Comparison of ENCODE assay signal across 8 cellular contexts in the genomic region with DNA sequence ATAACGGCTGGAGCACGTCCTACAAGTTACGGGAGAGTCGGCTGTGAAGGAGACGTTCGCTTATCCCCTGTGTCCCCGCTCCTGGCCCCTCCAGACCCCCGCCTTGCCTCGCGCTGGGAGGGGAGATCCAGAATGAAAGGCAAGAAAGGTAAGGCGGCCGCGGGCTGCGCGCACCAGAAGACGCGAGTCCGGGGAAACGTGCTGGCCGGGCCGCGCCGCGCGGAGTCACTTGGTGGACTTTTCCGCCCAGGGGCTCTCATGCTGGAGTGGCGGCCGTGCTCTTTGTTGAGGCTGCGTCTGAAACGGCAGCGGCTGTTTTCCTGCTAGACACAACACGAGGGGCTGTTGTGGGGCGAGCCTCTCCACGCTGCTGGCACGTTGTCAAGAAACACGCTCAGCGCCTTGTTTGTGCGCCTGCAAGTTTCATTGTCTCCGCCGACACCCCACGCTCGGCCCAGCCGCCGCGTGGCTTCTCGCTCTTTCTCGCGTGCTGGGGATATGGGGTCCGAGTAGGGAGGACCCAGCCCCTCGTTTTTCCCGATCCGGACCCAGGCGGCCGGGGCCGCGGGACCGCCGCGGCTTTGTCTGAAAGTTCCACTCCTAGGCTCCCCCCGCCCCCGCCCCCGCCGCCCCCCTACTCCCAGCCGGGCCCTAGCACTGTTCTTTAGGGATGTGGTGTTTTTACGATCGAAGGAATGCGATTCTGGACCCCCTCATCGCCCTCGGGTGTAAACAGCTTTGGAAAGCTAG. TPM values are rescaled to one million over a fixed set of nuclear protein-coding genes. Genes with fewer than 3 reads are reported as not detected.
A peak's percentile ranks its signal among the peaks of the same experiment; 100 is the strongest.
DNase-seq lines count a peak whose midpoint lies in the region; ATAC-seq and TF ChIP-seq lines count a peak whose summit lies in the region.

No MANE protein-coding gene starts in this region.

- TF ChIP-seq CTCF in hepatocyte (IDR thresholded peaks at IDR 0.05; ENCODE audit: poor library complexity) = no peak

- peak; percentile 0 for ATAC-seq in sciatic nerve
- ATAC-seq in HG02938 (IDR thresholded peaks at IDR 0.05; ENCODE audit: unreplicated experiment) = no peak

- peaks cover 19% of the 10 kb centered on the region for H3K4me1 ChIP-seq in hepatocyte (ENCODE audit: insufficient read depth)

- no peaks in the 10 kb centered on the region for H3K9me3 ChIP-seq in hepatocyte (ENCODE audit: low read depth)

- no peak overlapping the region for H2AFZ ChIP-seq in hepatocyte

- H3K36me3 ChIP-seq in hepatocyte (replicated peaks; ENCODE audit: insufficient read depth, low read depth) = no peaks in the 10 kb centered on the region

- WGBS in hepatocyte (ENCODE audit: low lambda C conversion rate, missing lambda C conversion rate) = under 1% methylated on average over 63 of the region's 69 CpGs

- peaks cover 49% of the 10 kb centered on the region for H3K79me2 ChIP-seq in hepatocyte

- intact Hi-C loops in sciatic nerve (cut with DNase I) = loop anchor here (5.0 to 10.0 kb wide), 2 partner anchors 147 to 176 kb away; no protein-coding TSS in a partner anchor

- H4K20me1 ChIP-seq in hepatocyte (ENCODE audit: insufficient read depth, poor library complexity, severe bottlenecking) = peaks cover 14% of the 10 kb centered on the region

- peak overlapping the region; percentile 84 for H3K4me3 ChIP-seq in hepatocyte

- H3K27me3 ChIP-seq in hepatocyte = no peaks in the 10 kb centered on the region

- H3K27ac ChIP-seq in angular gyrus (ENCODE audit: low read depth, low read length) (peak overlapping the region; percentile 87), hepatocyte (peak overlapping the region; percentile 99)

- H3K9me2 ChIP-seq in hepatocyte (replicated peaks; ENCODE audit: insufficient read depth) = no peaks in the 10 kb centered on the region

- H3K4me2 ChIP-seq in hepatocyte = peak overlapping the region; percentile 85

- DNase-seq in NOMO-1 treated with DMSO at 0.1 percent for 48 hours (lab: John Stamatoyannopoulos, UW; ENCODE audit: unreplicated experiment) (peak; percentile 21), NOMO-1 treated with dmso at 0.1 percent for 144 hours (lab: John Stamatoyannopoulos, UW; ENCODE audit: unreplicated experiment) (no peak), T-helper 1 cell (peak; percentile 45 to 76 (median 70)), hepatocyte (ENCODE audit: low spot score) (peak; percentile 80), sciatic nerve (ENCODE audit: low spot score) (peak; percentile 89), DMS153 treated with DMSO at 0.1 percent for 48 hours (lab: John Stamatoyannopoulos, UW; ENCODE audit: unreplicated experiment) (no peak)

RNA-seq across cellular contexts. Expression of gene TGIF1, which starts 0.6 kb away (rescaled TPM):
- total RNA-seq in hepatocyte = 129 and 162 TPM in 2 replicates
- polyA plus RNA-seq in hepatocyte = 152 and 193 TPM in 2 replicates
- 59.3 TPM for total RNA-seq in sciatic nerve

Comparison
In these comparisons a context has a peak if more than half of its experiments do, and no peak if none do; other contexts are left out.
1. DNase-seq: peak in NOMO-1 treated with DMSO at 0.1 percent for 48 hours (single experiment), T-helper 1 cell (5 of 5), hepatocyte (single experiment) and sciatic nerve (single experiment); none in NOMO-1 treated with dmso at 0.1 percent for 144 hours (single experiment) and DMS153 treated with DMSO at 0.1 percent for 48 hours (single experiment).